Comparison of ENCODE assay signal across 8 cellular contexts in genomic region chr10:97869091-97870042, GRCh38. TPM values are rescaled to one million over a fixed set of nuclear protein-coding genes. Genes with fewer than 3 reads are reported as not detected.
DNase-seq lines count a peak whose midpoint lies in the region; ATAC-seq and TF ChIP-seq lines count a peak whose summit lies in the region.

No MANE protein-coding gene starts in this region.

- TF ChIP-seq EP300 in upper lobe of left lung (IDR thresholded peaks at IDR 0.05): no peak

- H3K4ac ChIP-seq in trophoblast cell (ENCODE audit: low read depth, low read length): no peak overlapping the region

- H3K14ac ChIP-seq in trophoblast cell (ENCODE audit: low read length): no peak overlapping the region

- no peak overlapping the region for H3K18ac ChIP-seq in trophoblast cell (ENCODE audit: low read length)

- no peak overlapping the region for H4K12ac ChIP-seq in trophoblast cell (ENCODE audit: low read depth, low read length)

- no peak overlapping the region for H3K27ac ChIP-seq in SK-N-MC
- H3K27ac ChIP-seq in trophoblast cell (ENCODE audit: low read depth, low read length): no peak overlapping the region
- peak overlapping the region in 1 of 4 donors; percentile 30 for H3K27ac ChIP-seq in upper lobe of left lung

- H3K79me2 ChIP-seq in trophoblast cell (ENCODE audit: control insufficient read depth, insufficient read depth, low read length, poor library complexity): no peaks in the 10 kb centered on the region

- no peaks in the 10 kb centered on the region for H3K36me3 ChIP-seq in GM06990 (ENCODE audit: control insufficient read depth, insufficient read depth, low read length)
- no peaks in the 10 kb centered on the region for H3K36me3 ChIP-seq in SK-N-MC (ENCODE audit: insufficient read depth, low read length)
- no peaks in the 10 kb centered on the region for H3K36me3 ChIP-seq in trophoblast cell (ENCODE audit: control insufficient read depth in 1 of 2, insufficient read depth in 2 of 2, low read length in 2 of 2)
- H3K36me3 ChIP-seq in upper lobe of left lung: no peaks in the 10 kb centered on the region

- no peak for TF ChIP-seq POLR2A in upper lobe of left lung (IDR thresholded peaks at IDR 0.05)

- H3K27me3 ChIP-seq in GM06990 (replicated peaks; ENCODE audit: control insufficient read depth, insufficient read depth, low read length) (peaks cover 2% of the 10 kb centered on the region), trophoblast cell (ENCODE audit: insufficient read depth, low read length) (no peaks in the 10 kb centered on the region), upper lobe of left lung (no peaks in the 10 kb centered on the region)

- H2AK5ac ChIP-seq in trophoblast cell (ENCODE audit: low read length): no peak overlapping the region

- H3K9ac ChIP-seq in SK-N-MC (ENCODE audit: insufficient read length): no peak overlapping the region
- no peak overlapping the region for H3K9ac ChIP-seq in trophoblast cell (ENCODE audit: low read length)

- no CpG with 5 or more reads among the region's 19 CpGs for WGBS in trophoblast cell (ENCODE audit: extremely low coverage, insufficient coverage, insufficient read length)
- 0 to 18% methylated on average over 1 to 13 of the region's 19 CpGs for WGBS in upper lobe of left lung, 2 donors

- peak; percentile 80 to 91 for ATAC-seq in upper lobe of left lung (ENCODE audit: low FRiP score in 2 of 2)

- H3K9me3 ChIP-seq in SK-N-MC (ENCODE audit: low read depth, low read length) (no peaks in the 10 kb centered on the region), trophoblast cell (ENCODE audit: insufficient read depth, low read depth, low read length) (peaks cover 3% of the 10 kb centered on the region), upper lobe of left lung (no peaks in the 10 kb centered on the region)

- no peak overlapping the region for H4K91ac ChIP-seq in trophoblast cell (ENCODE audit: low read depth, low read length)

- H3K4me1 ChIP-seq in trophoblast cell (ENCODE audit: control insufficient read depth in 1 of 2, insufficient read depth in 2 of 2, low read length in 2 of 2) (peaks cover 4 to 5% of the 10 kb centered on the region in 2 experiments), upper lobe of left lung (peaks cover 10 to 11% (median 10%) of the 10 kb centered on the region in 4 donors)

- H2BK12ac ChIP-seq in trophoblast cell (ENCODE audit: low read length): no peak overlapping the region

- H2AFZ ChIP-seq in trophoblast cell (ENCODE audit: insufficient read depth, low read length, poor library complexity): peak overlapping the region; percentile 32

- H4K8ac ChIP-seq in trophoblast cell (ENCODE audit: low read depth, low read length): no peak overlapping the region

- DNase-seq in GM06990 (ENCODE audit: extremely low read depth, insufficient read length) (peak; percentile 44), HFF-Myc (ENCODE audit: extremely low read depth, low read depth) (no peak), NAMALWA (ENCODE audit: low spot score) (peak; percentile 89), SK-N-MC (ENCODE audit: low read depth, low spot score) (peak; percentile 16), germinal center (ENCODE audit: low spot score) (peak; percentile 61), trophoblast cell (peak; percentile 55 to 61), upper lobe of left lung (peak; percentile 78 to 92)
- DNase-seq in activated naive CD4-positive, alpha-beta T cell treated with Interleukin-2 at 50 U/mL for 16 hours: peak; percentile 80

- H3K4me3 ChIP-seq in GM06990 (replicated peaks; ENCODE audit: low read depth, low read length) (no peak overlapping the region), HFF-Myc (replicated peaks; ENCODE audit: low read depth, low read length) (no peak overlapping the region), SK-N-MC (peak overlapping the region; percentile 22; the same call in 1 of the 2 replicates), trophoblast cell (ENCODE audit: low read depth, low read length) (no peak overlapping the region), upper lobe of left lung (no peak overlapping the region)

- TF ChIP-seq CTCF in GM06990 (IDR thresholded peaks at IDR 0.05; ENCODE audit: insufficient read depth, low read length, poor library complexity, severe bottlenecking) (peak; percentile 74), HFF-Myc (IDR thresholded peaks at IDR 0.05; ENCODE audit: low read depth, low read length, missing control alignments) (peak; percentile 64), upper lobe of left lung (IDR thresholded peaks at IDR 0.05) (peak; percentile 56 to 97 (median 94))

- H2BK5ac ChIP-seq in trophoblast cell (ENCODE audit: low read depth, low read length, poor library complexity): no peak overlapping the region

- H3K4me2 ChIP-seq in trophoblast cell (ENCODE audit: low read length): no peak overlapping the region

- no peak overlapping the region for H3K23ac ChIP-seq in trophoblast cell (ENCODE audit: low read length)

- H2BK120ac ChIP-seq in trophoblast cell (ENCODE audit: insufficient read depth, low read length, poor library complexity): no peak overlapping the region

- H3K79me1 ChIP-seq in trophoblast cell (ENCODE audit: low read length): no peaks in the 10 kb centered on the region

RNA-seq across cellular contexts. Expression of gene GOLGA7B, which starts 19.7 kb away (rescaled TPM):
- polyA plus RNA-seq in trophoblast cell (2013): 0.21 and 0.47 TPM in 2 replicates
- 1 to 10 TPM; 1.0 to 2.6 (median 1.1) TPM for total RNA-seq in upper lobe of left lung
